In genomic region chr2:53610260-53610659, GRCh38 we compare ENCODE assay signal across 7 cellular contexts.
"Had no signal": no experiment of that assay in that cellular context is flagged by ENCODE, and none has a peak within 500 bp of the region (broad histone marks: within the 10 kb centered on the region; RNA-seq: fewer than 3 reads in every experiment).

No MANE protein-coding gene starts in this region.

- H3K4me3 ChIP-seq: GM23248, K562 had no signal

- DNase-seq: GM23248, GOT3, H7, HCEC 1CT, IMR-90, KG1 had no signal

- H3K27ac ChIP-seq: GM23248 had no signal

- ATAC-seq: K562 had no signal
